23 cellular contexts compared by ENCODE assay signal in genomic region chr2:64025741-64026140, GRCh38. TPM values are rescaled to one million over a fixed set of nuclear protein-coding genes. Genes with fewer than 3 reads are reported as not detected.
A peak's percentile ranks its signal among the peaks of the same experiment; 100 is the strongest.
DNase-seq lines count a peak whose midpoint lies in the region; ATAC-seq and TF ChIP-seq lines count a peak whose summit lies in the region.
"Had no signal": no experiment of that assay in that cellular context is flagged by ENCODE, and none has a peak within 500 bp of the region (broad histone marks: within the 10 kb centered on the region; RNA-seq: fewer than 3 reads in every experiment).

No MANE protein-coding gene starts in this region.

- intact Hi-C loops in transverse colon (cut with DNase I; ENCODE audit: low total_unique reads): no loop called here

- no peak overlapping the region for H3K4me3 Mint-ChIP-seq in activated CD8-positive, alpha-beta memory T cell treated with anti-CD3 and anti-CD28 coated beads, Interleukin-2, amount 10 ng/mL, durations not matched to agents 7 days and 5 days
- H3K4me3 Mint-ChIP-seq: HFFc6, mesothelial cell of epicardium, neural progenitor cell had no signal

- WGBS in transverse colon (ENCODE audit: low coverage in 1 of 2), 2 donors: 54 to 70% methylated on average over 2 to 3 of the region's 3 CpGs

- TF ChIP-seq EP300 in transverse colon (IDR thresholded peaks at IDR 0.05; ENCODE audit: low read depth): no peak

- no peaks in the 10 kb centered on the region for H3K27me3 Mint-ChIP-seq in activated CD8-positive, alpha-beta memory T cell treated with anti-CD3 and anti-CD28 coated beads, Interleukin-2, amount 10 ng/mL, durations not matched to agents 7 days and 5 days

- in situ Hi-C loops in transverse colon (cut with MboI; ENCODE audit: low pct_ligation_motif_present in 1 of 4, low pct_unique_long_range_greater_than_20kb in 1 of 4, low sequenced_read_pairs in 3 of 4): loop anchor here in 3 of 4 donors (25.0 kb wide), 3 partner anchors 462 to 862 kb away; no protein-coding TSS in a partner anchor

- ATAC-seq in activated CD8-positive, alpha-beta memory T cell treated with anti-CD3 and anti-CD28 coated beads, Interleukin-2, amount 10 ng/mL, durations not matched to agents 7 days and 5 days: peak; percentile 66
- ATAC-seq in GM19395 (IDR thresholded peaks at IDR 0.05; ENCODE audit: unreplicated experiment): no peak
- ATAC-seq: esophagus mucosa, left lobe of liver, psoas muscle had no signal

- TF ChIP-seq POLR2A in transverse colon (IDR thresholded peaks at IDR 0.05): no peak

- no peak overlapping the region for H3K27ac ChIP-seq in transverse colon
- H3K27ac ChIP-seq: C4-2B, neural progenitor cell, psoas muscle, skin epidermis had no signal

- H3K4me3 ChIP-seq in GM12865 (ENCODE audit: low read depth, low read length) (no peak overlapping the region), transverse colon (no peak overlapping the region)
- H3K4me3 ChIP-seq: neural progenitor cell, psoas muscle, skin epidermis had no signal

- H3K4me1 Mint-ChIP-seq in activated CD8-positive, alpha-beta memory T cell treated with anti-CD3 and anti-CD28 coated beads, Interleukin-2, amount 10 ng/mL, durations not matched to agents 7 days and 5 days: peaks cover 23% of the 10 kb centered on the region

- CTCF ChIA-PET in activated CD8-positive, alpha-beta memory T cell treated with anti-CD3 and anti-CD28 coated beads, Interleukin-2, amount 10 ng/mL, durations not matched to agents 7 days and 5 days (lab: Charles Lee): interaction anchor here (1.2 kb wide), 1 partner anchor 305 kb away, joined by 3 read pairs; no protein-coding TSS in a partner anchor

- DNase-seq in activated CD8-positive, alpha-beta memory T cell treated with anti-CD3 and anti-CD28 coated beads, Interleukin-2, amount 10 ng/mL, durations not matched to agents 7 days and 5 days: no peak
- DNase-seq in activated CD8-positive, alpha-beta memory T cell treated with anti-CD3 and anti-CD28 coated beads, Interleukin-2, amount 50 U/mL, for 4 hours: no peak
- DNase-seq in GM12865 (ENCODE audit: low read depth): peak; percentile 54
- peak; percentile 71 for DNase-seq in OCI-M1 (lab: John Stamatoyannopoulos, UW)
- peak; percentile 26 for DNase-seq in central memory CD4-positive, alpha-beta T cell
- DNase-seq in GM19238 (ENCODE audit: insufficient read length, low spot score): no peak
- no peak for DNase-seq in transverse colon
- DNase-seq: activated CD4-positive, alpha-beta T cell treated with anti-CD3 and anti-CD28 coated beads for 48 hours; aorta; effector CD4-positive, alpha-beta T cell; HFFc6; NCI-H1417 treated with DMSO at 0.1 percent for 48 hours; NCI-H524 treated with DMSO at 0.1 percent for 48 hours; psoas muscle; stimulated activated CD4-positive, alpha-beta T cell treated with anti-CD3 and anti-CD28 coated beads, Interleukin-4, amount 100 ng/mL, for 24 hours; substantia nigra had no signal

- TF ChIP-seq CTCF in GM12865 (IDR thresholded peaks at IDR 0.05; ENCODE audit: insufficient read depth, low read depth, low read length, missing control alignments) (no peak), transverse colon (IDR thresholded peaks at IDR 0.05) (no peak)

- no peaks in the 10 kb centered on the region for H3K9me3 Mint-ChIP-seq in activated CD8-positive, alpha-beta memory T cell treated with anti-CD3 and anti-CD28 coated beads, Interleukin-2, amount 10 ng/mL, durations not matched to agents 7 days and 5 days (ENCODE audit: low read depth)
- H3K9me3 Mint-ChIP-seq: HFFc6, mesothelial cell of epicardium, neural progenitor cell had no signal

- no peaks in the 10 kb centered on the region for H3K36me3 ChIP-seq in transverse colon
- H3K36me3 ChIP-seq: neural progenitor cell had no signal

- no peaks in the 10 kb centered on the region for H3K27me3 ChIP-seq in transverse colon
- H3K27me3 ChIP-seq: neural progenitor cell had no signal

- peak overlapping the region; percentile 47 for H3K27ac Mint-ChIP-seq in activated CD8-positive, alpha-beta memory T cell treated with anti-CD3 and anti-CD28 coated beads, Interleukin-2, amount 10 ng/mL, durations not matched to agents 7 days and 5 days
- H3K27ac Mint-ChIP-seq: HFFc6, mesothelial cell of epicardium, neural progenitor cell had no signal

- H3K36me3 Mint-ChIP-seq in activated CD8-positive, alpha-beta memory T cell treated with anti-CD3 and anti-CD28 coated beads, Interleukin-2, amount 10 ng/mL, durations not matched to agents 7 days and 5 days: no peaks in the 10 kb centered on the region
- H3K36me3 Mint-ChIP-seq: mesothelial cell of epicardium, neural progenitor cell had no signal

- no peaks in the 10 kb centered on the region for H3K9me3 ChIP-seq in transverse colon
- H3K9me3 ChIP-seq: psoas muscle had no signal

- H3K4me1 ChIP-seq in transverse colon: peaks cover 3 to 32% (median 11%) of the 10 kb centered on the region in 4 donors
- H3K4me1 ChIP-seq: psoas muscle had no signal

RNA-seq across cellular contexts. Expression of gene VPS54, which starts 6.5 kb away (rescaled TPM):
- 10 to 100 TPM; 17.4 to 18.2 TPM for total RNA-seq in activated CD8-positive, alpha-beta memory T cell treated with anti-CD3 and anti-CD28 coated beads, Interleukin-2, amount 10 ng/mL, durations not matched to agents 7 days and 5 days
- total RNA-seq in transverse colon: 10 to 100 TPM in 3 of 4 donors, 1 to 10 TPM in 1; 4.1 to 27.6 (median 18.6) TPM

Comparison
In these comparisons a context has a peak if more than half of its experiments do, and no peak if none do; other contexts are left out.
1. DNase-seq: peak in GM12865 (single experiment), OCI-M1 (single experiment) and central memory CD4-positive, alpha-beta T cell (single experiment); none in activated CD8-positive, alpha-beta memory T cell treated with anti-CD3 and anti-CD28 coated beads, Interleukin-2, amount 10 ng/mL, durations not matched to agents 7 days and 5 days (single experiment), activated CD8-positive, alpha-beta memory T cell treated with anti-CD3 and anti-CD28 coated beads, Interleukin-2, amount 50 U/mL, for 4 hours (single experiment), GM19238 (single experiment) and transverse colon (single experiment).